ENCODE assay signal across 24 cellular contexts in the genomic region with DNA sequence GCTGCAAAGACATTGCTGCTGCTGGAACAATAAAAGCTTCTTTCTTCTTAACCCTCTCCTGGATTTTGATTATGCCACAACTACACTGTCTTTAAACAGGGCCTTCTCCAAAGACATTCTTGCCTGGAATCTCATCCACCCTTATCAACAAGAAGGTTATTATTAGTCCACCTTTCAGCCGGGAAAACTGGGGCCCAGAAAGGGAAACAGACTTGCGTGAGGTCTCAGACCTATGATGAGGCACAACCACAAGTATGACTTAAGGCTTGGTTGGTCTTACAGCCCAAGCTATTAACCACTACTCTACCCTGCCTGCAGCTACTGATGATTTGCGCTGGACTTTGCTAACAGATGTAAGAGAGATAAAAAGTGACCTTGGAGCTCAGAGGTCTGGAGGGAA.
"Had no signal": no experiment of that assay in that cellular context is flagged by ENCODE, and none has a peak within 500 bp of the region (broad histone marks: within the 10 kb centered on the region; RNA-seq: fewer than 3 reads in every experiment).

No MANE protein-coding gene starts in this region.

- H2AFZ ChIP-seq: neural progenitor cell had no signal

- ATAC-seq: foreskin keratinocyte; gastroesophageal sphincter; heart left ventricle; left cardiac atrium; left lung; mucosa of descending colon; naive thymus-derived CD4-positive, alpha-beta T cell; pancreas; stimulated activated memory B cell treated with anti-CD40 and anti-IgM and Interleukin-4, amounts not matched to agents 10 μg/mL and 1 μg/mL and 100 μg/mL, for 72 hours had no signal

- H3K4me1 ChIP-seq: esophagus muscularis mucosa, foreskin keratinocyte, gastroesophageal sphincter, left lung, neural progenitor cell, pancreas, sigmoid colon, suprapubic skin, vagina had no signal

- H3K36me3 ChIP-seq: esophagus muscularis mucosa, gastroesophageal sphincter, heart left ventricle, left lung, neural progenitor cell, pancreas, sigmoid colon, spleen, suprapubic skin, vagina had no signal

- H3K27ac ChIP-seq: coronary artery, esophagus muscularis mucosa, foreskin keratinocyte, gastroesophageal sphincter, heart left ventricle, left lung, neural progenitor cell, pancreas, sigmoid colon, skin epidermis, spleen, suprapubic skin, vagina had no signal

- H3K9ac ChIP-seq: neural progenitor cell had no signal

- H3K4me3 ChIP-seq: coronary artery, esophagus muscularis mucosa, gastroesophageal sphincter, heart left ventricle, left lung, mucosa of descending colon, neural progenitor cell, pancreas, sigmoid colon, skin epidermis, spleen, suprapubic skin, vagina had no signal

- H3K9me3 ChIP-seq: pancreas, suprapubic skin, vagina had no signal

- DNase-seq: dermis blood vessel endothelial cell; effector memory CD4-positive, alpha-beta T cell; foreskin keratinocyte; heart left ventricle; hippocampal formation; left cardiac atrium; left lung; mesenchymal stem cell; mucosa of descending colon; naive thymus-derived CD4-positive, alpha-beta T cell; nucleus accumbens; pancreas; sigmoid colon; spleen; stimulated activated CD4-positive, alpha-beta T cell treated with anti-CD3 and anti-CD28 coated beads, Interleukin-4, amount 100 ng/mL, for 4 hours; trophoblast cell had no signal

- H3K4me2 ChIP-seq: neural progenitor cell had no signal

- H3K27me3 ChIP-seq: vagina had no signal
